12 cellular contexts compared by ENCODE assay signal in genomic region chr20:609371-609964, GRCh38. TPM values are rescaled to one million over a fixed set of nuclear protein-coding genes. Genes with fewer than 3 reads are reported as not detected.
DNase-seq lines count a peak whose midpoint lies in the region; ATAC-seq and TF ChIP-seq lines count a peak whose summit lies in the region.
"Had no signal": no experiment of that assay in that cellular context is flagged by ENCODE, and none has a peak within 500 bp of the region (broad histone marks: within the 10 kb centered on the region; RNA-seq: fewer than 3 reads in every experiment).

No MANE protein-coding gene starts in this region.

- ATAC-seq in SK-N-SH treated with all-trans-retinoic acid at 6 μM for 48 hours (no peak), body of pancreas (peak; percentile 28), GM21825 (IDR thresholded peaks at IDR 0.05; ENCODE audit: unreplicated experiment) (no peak)
- ATAC-seq in activated naive CD4-positive, alpha-beta T cell treated with anti-CD3 and anti-CD28 coated beads, Interleukin-2, amount 50 U/mL, for 72 hours: no peak

- H3F3A ChIP-seq in SK-N-SH (replicated peaks; ENCODE audit: insufficient read depth) (no peaks in the 10 kb centered on the region), smooth muscle cell (ENCODE audit: low read depth) (no peaks in the 10 kb centered on the region)

- no peak for TF ChIP-seq EP300 in SK-N-SH (IDR thresholded peaks at IDR 0.05; ENCODE audit: borderline replicate concordance in 1 of 2, low read depth in 1 of 2, low read length in 1 of 2)

- H3K27ac Mint-ChIP-seq in activated naive CD4-positive, alpha-beta T cell treated with anti-CD3 and anti-CD28 coated beads, Interleukin-2, amount 50 U/mL, for 72 hours: no peak overlapping the region

- H3K27ac ChIP-seq in SK-N-SH (ENCODE audit: low read depth in 2 of 2, low read length in 1 of 2): no peak overlapping the region
- H3K27ac ChIP-seq in body of pancreas: no peak overlapping the region
- no peak overlapping the region for H3K27ac ChIP-seq in iPS-20b (ENCODE audit: low read length)
- H3K27ac ChIP-seq in smooth muscle cell (ENCODE audit: low read depth): no peak overlapping the region
- H3K27ac ChIP-seq: vagina had no signal

- H3K9me2 ChIP-seq in SK-N-SH: no peaks in the 10 kb centered on the region

- H2AFZ ChIP-seq in SK-N-SH (ENCODE audit: low read depth) (no peak overlapping the region), smooth muscle cell (ENCODE audit: low read depth) (no peak overlapping the region)

- TF ChIP-seq CTCF in SK-N-SH (IDR thresholded peaks at IDR 0.05) (no peak), body of pancreas (IDR thresholded peaks at IDR 0.05) (no peak), smooth muscle cell (IDR thresholded peaks at IDR 0.05; ENCODE audit: borderline replicate concordance, insufficient read depth, poor library complexity, severe bottlenecking) (no peak)

- H3K9me3 ChIP-seq in SK-N-SH: no peaks in the 10 kb centered on the region
- no peaks in the 10 kb centered on the region for H3K9me3 ChIP-seq in body of pancreas
- no peaks in the 10 kb centered on the region for H3K9me3 ChIP-seq in iPS-20b (ENCODE audit: insufficient read depth, low read depth, low read length)
- H3K9me3 ChIP-seq in smooth muscle cell (replicated peaks; ENCODE audit: low read depth): no peaks in the 10 kb centered on the region
- H3K9me3 ChIP-seq: vagina had no signal

- H3K36me3 Mint-ChIP-seq in activated naive CD4-positive, alpha-beta T cell treated with anti-CD3 and anti-CD28 coated beads, Interleukin-2, amount 50 U/mL, for 72 hours: no peaks in the 10 kb centered on the region

- TF ChIP-seq RAD21 in SK-N-SH (IDR thresholded peaks at IDR 0.05; ENCODE audit: low read length): no peak

- CTCF ChIA-PET in SK-N-SH (lab: Yijun Ruan, JAX): interaction anchor here (0.7 to 3.9 kb wide), 3 partner anchors 36 to 130 kb away, joined by 4 to 12 read pairs (median 6); no protein-coding TSS in a partner anchor

- H3K27me3 ChIP-seq in SK-N-SH (ENCODE audit: insufficient read depth) (peaks cover 39% of the 10 kb centered on the region), body of pancreas (peaks cover 0 to 26% of the 10 kb centered on the region in 2 donors), iPS-20b (ENCODE audit: insufficient read depth, low read length) (peaks cover 57% of the 10 kb centered on the region), smooth muscle cell (ENCODE audit: low read depth) (peaks cover 56% of the 10 kb centered on the region)
- H3K27me3 ChIP-seq: vagina had no signal

- H3K4me2 ChIP-seq in SK-N-SH (no peak overlapping the region), smooth muscle cell (peak overlapping the region; percentile 57)

- intact Hi-C loops in body of pancreas (cut with DNase I): no loop called here

- H3K79me2 ChIP-seq in SK-N-SH (ENCODE audit: insufficient read depth) (no peaks in the 10 kb centered on the region), smooth muscle cell (ENCODE audit: low read depth) (no peaks in the 10 kb centered on the region)

- H3K4me1 ChIP-seq in SK-N-SH (ENCODE audit: control insufficient read depth in 1 of 2, insufficient read depth in 2 of 2, low read depth in 1 of 2, low read length in 1 of 2) (peaks cover 0 to 11% of the 10 kb centered on the region in 2 experiments; a peak in 1 of 4 replicates), body of pancreas (peaks cover 5% of the 10 kb centered on the region), iPS-20b (ENCODE audit: insufficient read depth, low read length) (peaks cover 14% of the 10 kb centered on the region), smooth muscle cell (ENCODE audit: low read depth) (no peaks in the 10 kb centered on the region)

- peak; percentile 75 for DNase-seq in SK-N-SH
- DNase-seq in body of pancreas: no peak
- DNase-seq in smooth muscle cell (lab: John Stamatoyannopoulos, UW; ENCODE audit: unreplicated experiment): no peak
- no peak for DNase-seq in activated naive CD4-positive, alpha-beta T cell treated with anti-CD3 and anti-CD28 coated beads, Interleukin-2, amount 50 U/mL, for 72 hours (ENCODE audit: low spot score in 2 of 2)
- no peak for DNase-seq in stimulated activated CD4-positive, alpha-beta T cell treated with anti-CD3 and anti-CD28 coated beads, Interleukin-4, amount 100 ng/mL, for 24 hours
- DNase-seq: ACHN, cortex of kidney, Kasumi-1 had no signal

- no peaks in the 10 kb centered on the region for H4K20me1 ChIP-seq in SK-N-SH (ENCODE audit: insufficient read depth)
- H4K20me1 ChIP-seq in smooth muscle cell (ENCODE audit: low read depth): no peaks in the 10 kb centered on the region

- H3K9me3 Mint-ChIP-seq in activated naive CD4-positive, alpha-beta T cell treated with anti-CD3 and anti-CD28 coated beads, Interleukin-2, amount 50 U/mL, for 72 hours: no peaks in the 10 kb centered on the region

- WGBS in SK-N-SH (ENCODE audit: low lambda C conversion rate): 55% methylated on average over 33 of the region's 54 CpGs
- WGBS in body of pancreas, 2 donors: 7 to 21% methylated on average over 8 to 52 of the region's 54 CpGs
- WGBS in smooth muscle cell (ENCODE audit: low lambda C conversion rate): 14% methylated on average over 48 of the region's 54 CpGs

- POLR2A ChIA-PET in SK-N-SH (lab: Yijun Ruan, JAX): no interaction called here

- TF ChIP-seq POLR2A in body of pancreas (IDR thresholded peaks at IDR 0.05): no peak

- H3K4me3 ChIP-seq in SK-N-SH (ENCODE audit: low read depth in 2 of 2, low read length in 1 of 2) (peak overlapping the region in 1 of 2 experiments; percentile 39; a peak in 2 of 4 replicates), body of pancreas (no peak overlapping the region), iPS-20b (ENCODE audit: low read length) (peak overlapping the region; percentile 61), smooth muscle cell (peak overlapping the region; percentile 18)

- H3K36me3 ChIP-seq in SK-N-SH (replicated peaks in 1 of 2; ENCODE audit: control insufficient read depth in 1 of 2, insufficient read depth in 2 of 2, low read length in 1 of 2) (no peaks in the 10 kb centered on the region), body of pancreas (replicated peaks in 1 of 2; ENCODE audit: insufficient read depth in 1 of 2, low read depth in 2 of 2) (no peaks in the 10 kb centered on the region), iPS-20b (ENCODE audit: insufficient read depth, low read depth, low read length) (no peaks in the 10 kb centered on the region), smooth muscle cell (ENCODE audit: low read depth) (no peaks in the 10 kb centered on the region)
- H3K36me3 ChIP-seq: vagina had no signal

- H3K9ac ChIP-seq in SK-N-SH: no peak overlapping the region
- H3K9ac ChIP-seq in iPS-20b (ENCODE audit: low read depth, low read length): no peak overlapping the region
- H3K9ac ChIP-seq in smooth muscle cell (ENCODE audit: low read depth): no peak overlapping the region

TF ChIP-seq in SK-N-SH treated with all-trans-retinoic acid at 6 μM for 48 hours, 23 proteins besides CTCF, POLR2A, EP300 and RAD21 (continues in another document):
- TF ChIP-seq ESRRG (CRISPR knock-in tag; IDR thresholded peaks at IDR 0.05): no peak
- no peak for TF ChIP-seq ZFP3 (CRISPR knock-in tag; IDR thresholded peaks at IDR 0.05)
- no peak for TF ChIP-seq ZNF70 (CRISPR knock-in tag; IDR thresholded peaks at IDR 0.05)
- no peak for TF ChIP-seq OSR1 (CRISPR knock-in tag; IDR thresholded peaks at IDR 0.05)
- TF ChIP-seq GLIS3 (CRISPR knock-in tag; IDR thresholded peaks at IDR 0.05): no peak
- TF ChIP-seq, protein P1, sequence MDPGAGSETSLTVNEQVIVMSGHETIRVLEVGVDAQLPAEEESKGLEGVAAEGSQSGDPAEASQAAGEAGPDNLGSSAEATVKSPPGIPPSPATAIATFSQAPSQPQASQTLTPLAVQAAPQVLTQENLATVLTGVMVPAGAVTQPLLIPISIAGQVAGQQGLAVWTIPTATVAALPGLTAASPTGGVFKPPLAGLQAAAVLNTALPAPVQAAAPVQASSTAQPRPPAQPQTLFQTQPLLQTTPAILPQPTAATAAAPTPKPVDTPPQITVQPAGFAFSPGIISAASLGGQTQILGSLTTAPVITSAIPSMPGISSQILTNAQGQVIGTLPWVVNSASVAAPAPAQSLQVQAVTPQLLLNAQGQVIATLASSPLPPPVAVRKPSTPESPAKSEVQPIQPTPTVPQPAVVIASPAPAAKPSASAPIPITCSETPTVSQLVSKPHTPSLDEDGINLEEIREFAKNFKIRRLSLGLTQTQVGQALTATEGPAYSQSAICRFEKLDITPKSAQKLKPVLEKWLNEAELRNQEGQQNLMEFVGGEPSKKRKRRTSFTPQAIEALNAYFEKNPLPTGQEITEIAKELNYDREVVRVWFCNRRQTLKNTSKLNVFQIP (CRISPR knock-in tag; IDR thresholded peaks at IDR 0.05; ENCODE audit: borderline replicate concordance, low read depth): no peak
- no peak for TF ChIP-seq RARB (CRISPR knock-in tag; IDR thresholded peaks at IDR 0.05)
- no peak for TF ChIP-seq TOX (CRISPR knock-in tag; IDR thresholded peaks at IDR 0.05; ENCODE audit: borderline replicate concordance)
- TF ChIP-seq CSRNP3 (CRISPR knock-in tag; IDR thresholded peaks at IDR 0.05): no peak

RNA-seq across cellular contexts. Expression of gene TCF15, which starts 0.6 kb away (rescaled TPM):
- polyA plus RNA-seq in SK-N-SH (2012; rRNA removed) (0.15 TPM in 1 of 2 replicates, not detected in the other), smooth muscle cell (0.37 TPM in 1 of 2 replicates, not detected in the other)
- 0.04 and 0.13 TPM in 2 replicates for polyA plus RNA-seq in SK-N-SH (2012; cell fraction: cytosol; rRNA removed)
- 0.04 TPM in 1 of 2 replicates, not detected in the other for polyA plus RNA-seq in SK-N-SH (2012; cell fraction: nucleus; rRNA removed)
- total RNA-seq in body of pancreas (not detected), smooth muscle cell (not detected in 2 replicates)
- under 1 TPM in 1 of 2 donors, not detected in 1; 0.41 TPM for total RNA-seq in activated naive CD4-positive, alpha-beta T cell treated with anti-CD3 and anti-CD28 coated beads, Interleukin-2, amount 50 U/mL, for 72 hours
- total RNA-seq: vagina had no signal

RNA-seq across cellular contexts. Expression of gene SRXN1, which starts 43.5 kb away (rescaled TPM):
- polyA plus RNA-seq in SK-N-SH (2012; rRNA removed): 26.2 and 36.0 TPM in 2 replicates
- polyA plus RNA-seq in SK-N-SH (2012; cell fraction: cytosol; rRNA removed): 31.0 and 35.8 TPM in 2 replicates
- polyA plus RNA-seq in SK-N-SH (2012; cell fraction: nucleus; rRNA removed): 7.4 and 14.4 TPM in 2 replicates
- total RNA-seq in body of pancreas: 1 to 10 TPM; 7.9 to 9.9 TPM
- 24.3 and 27.2 TPM in 2 replicates for total RNA-seq in smooth muscle cell
- polyA plus RNA-seq in smooth muscle cell: 26.9 and 32.2 TPM in 2 replicates
- total RNA-seq in activated naive CD4-positive, alpha-beta T cell treated with anti-CD3 and anti-CD28 coated beads, Interleukin-2, amount 50 U/mL, for 72 hours: 10 to 100 TPM in 1 of 2 donors, 1 to 10 TPM in 1; 8.7 to 12.7 TPM

Comparison
In these comparisons a context has a peak if more than half of its experiments do, and no peak if none do; other contexts are left out.
1. H3K4me3 ChIP-seq: peak in iPS-20b (single experiment) and smooth muscle cell (single experiment); none in body of pancreas (0 of 2).